ENCODE assay signal across 8 cellular contexts in genomic region chr20:51500311-51500710, GRCh38. TPM values are rescaled to one million over a fixed set of nuclear protein-coding genes. Genes with fewer than 3 reads are reported as not detected.
DNase-seq lines count a peak whose midpoint lies in the region; ATAC-seq and TF ChIP-seq lines count a peak whose summit lies in the region.

No MANE protein-coding gene starts in this region.

- peaks cover 20% of the 10 kb centered on the region for H3K4me1 ChIP-seq in left ventricle myocardium inferior

- intact Hi-C loops in left ventricle myocardium inferior (cut with micrococcal nuclease): no loop called here

- TF ChIP-seq CTCF in GM20000 (IDR thresholded peaks at IDR 0.05; ENCODE audit: extremely low read depth, missing control alignments) (no peak), left ventricle myocardium inferior (IDR thresholded peaks at IDR 0.05; ENCODE audit: borderline replicate concordance) (no peak)

- no peaks in the 10 kb centered on the region for H3K27me3 Mint-ChIP-seq in activated T-cell treated with anti-CD3 and anti-CD28 coated beads, Interleukin-2, amount 50 U/mL, for 4 hours (ENCODE audit: low read depth)

- DNase-seq in CD1c-positive myeloid dendritic cell (ENCODE audit: extremely low spot score) (peak; percentile 87), GM20000 (ENCODE audit: low spot score) (peak; percentile 89), HPDE6-E6E7 (ENCODE audit: extremely low spot score) (peak; percentile 92), left ventricle myocardium inferior (no peak), HEK293T (ENCODE audit: extremely low spot score) (no peak), NCI-H1694 treated with DMSO at 0.1 percent for 48 hours (lab: John Stamatoyannopoulos, UW) (no peak)
- DNase-seq in activated T-cell treated with anti-CD3 and anti-CD28 coated beads, Interleukin-2, amount 50 U/mL, for 4 hours: peak; percentile 51
- DNase-seq in stimulated activated CD4-positive, alpha-beta T cell treated with anti-CD3 and anti-CD28 coated beads, Interleukin-4, amount 100 ng/mL, for 1 hour: peak; percentile 38

- peak; percentile 70 to 73 for ATAC-seq in activated T-cell treated with anti-CD3 and anti-CD28 coated beads, Interleukin-2, amount 50 U/mL, for 4 hours

- H3K27me3 ChIP-seq in left ventricle myocardium inferior (ENCODE audit: low read depth): peaks cover 17% of the 10 kb centered on the region

- H3K36me3 ChIP-seq in left ventricle myocardium inferior: no peaks in the 10 kb centered on the region

- H3K9me3 ChIP-seq in left ventricle myocardium inferior (replicated peaks): no peaks in the 10 kb centered on the region

- no peak overlapping the region for H3K4me3 Mint-ChIP-seq in activated T-cell treated with anti-CD3 and anti-CD28 coated beads, Interleukin-2, amount 50 U/mL, for 4 hours

- H3K4me1 Mint-ChIP-seq in activated T-cell treated with anti-CD3 and anti-CD28 coated beads, Interleukin-2, amount 50 U/mL, for 4 hours (ENCODE audit: low read depth): peaks cover 81% of the 10 kb centered on the region

- peaks cover 7% of the 10 kb centered on the region for H3K9me3 Mint-ChIP-seq in activated T-cell treated with anti-CD3 and anti-CD28 coated beads, Interleukin-2, amount 50 U/mL, for 4 hours

- peaks cover 29% of the 10 kb centered on the region for H3K36me3 Mint-ChIP-seq in activated T-cell treated with anti-CD3 and anti-CD28 coated beads, Interleukin-2, amount 50 U/mL, for 4 hours (ENCODE audit: insufficient read depth)

- POLR2A ChIA-PET in HEK293T (lab: Yijun Ruan, JAX): no interaction called here

- CTCF ChIA-PET in HEK293T (lab: Yijun Ruan, JAX): no interaction called here

- no peak overlapping the region for H3K4me3 ChIP-seq in left ventricle myocardium inferior

- H3K27ac ChIP-seq in left ventricle myocardium inferior (replicated peaks): no peak overlapping the region

TF ChIP-seq in HEK293T, 16 proteins besides CTCF, POLR2A, EP300 and RAD21:
- TF ChIP-seq FOXK2 (IDR thresholded peaks at IDR 0.05) (no peak), BHLHE40 (IDR thresholded peaks at IDR 0.05; ENCODE audit: borderline replicate concordance) (no peak), FOXM1 (IDR thresholded peaks at IDR 0.05; ENCODE audit: borderline replicate concordance) (no peak), LEF1 (IDR thresholded peaks at IDR 0.05; ENCODE audit: borderline replicate concordance) (no peak), ELF4 (IDR thresholded peaks at IDR 0.05) (no peak), PKNOX1 (IDR thresholded peaks at IDR 0.05) (no peak), L3MBTL2 (conservative IDR thresholded peaks at IDR 0.05) (no peak), SP1 (IDR thresholded peaks at IDR 0.05) (no peak), ARNT (IDR thresholded peaks at IDR 0.05) (no peak), CTBP1 (IDR thresholded peaks at IDR 0.05; ENCODE audit: borderline replicate concordance) (no peak), NFRKB (IDR thresholded peaks at IDR 0.05) (no peak), ZNF384 (IDR thresholded peaks at IDR 0.05) (no peak), SUZ12 (IDR thresholded peaks at IDR 0.05) (no peak), FOXA1 (IDR thresholded peaks at IDR 0.05) (no peak), TARDBP (IDR thresholded peaks at IDR 0.05) (no peak), HDGF (IDR thresholded peaks at IDR 0.05; ENCODE audit: borderline replicate concordance) (no peak)

RNA-seq across cellular contexts. Expression of gene NFATC2, which starts 42.2 kb away (rescaled TPM):
- total RNA-seq in activated T-cell treated with anti-CD3 and anti-CD28 coated beads, Interleukin-2, amount 50 U/mL, for 4 hours: 10 to 100 TPM; 48.3 to 51.4 (median 48.9) TPM
- total RNA-seq in left ventricle myocardium inferior: 4.2 TPM

Comparison
In these comparisons a context has a peak if more than half of its experiments do, and no peak if none do; other contexts are left out.
1. DNase-seq: peak in CD1c-positive myeloid dendritic cell (single experiment), GM20000 (single experiment), HPDE6-E6E7 (single experiment), activated T-cell treated with anti-CD3 and anti-CD28 coated beads, Interleukin-2, amount 50 U/mL, for 4 hours (single experiment) and stimulated activated CD4-positive, alpha-beta T cell treated with anti-CD3 and anti-CD28 coated beads, Interleukin-4, amount 100 ng/mL, for 1 hour (single experiment); none in left ventricle myocardium inferior (single experiment), HEK293T (single experiment) and NCI-H1694 treated with DMSO at 0.1 percent for 48 hours (single experiment).